14 cellular contexts compared by ENCODE assay signal in the genomic region with DNA sequence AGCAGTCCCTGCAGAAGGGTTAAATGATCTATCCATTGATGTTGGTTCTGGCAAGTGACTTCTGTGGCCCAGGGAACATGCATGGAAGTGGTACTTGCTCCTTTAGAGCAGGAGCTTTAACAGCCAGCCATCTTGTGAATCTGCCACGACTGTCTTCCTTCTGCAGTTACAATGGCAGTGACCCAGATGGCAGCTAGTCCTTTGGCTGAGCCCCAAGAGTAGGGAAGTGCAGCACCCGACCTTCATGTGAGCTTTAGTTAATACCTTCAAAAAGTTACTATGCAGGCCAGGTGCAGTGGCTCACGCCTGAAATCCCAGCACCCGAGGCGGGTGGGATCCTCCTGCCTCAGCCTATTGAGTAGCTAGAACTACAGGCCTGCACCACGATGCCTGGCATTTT.
A peak's percentile ranks its signal among the peaks of the same experiment; 100 is the strongest.
DNase-seq lines count a peak whose midpoint lies in the region; ATAC-seq and TF ChIP-seq lines count a peak whose summit lies in the region.
"Had no signal": no experiment of that assay in that cellular context is flagged by ENCODE, and none has a peak within 500 bp of the region (broad histone marks: within the 10 kb centered on the region; RNA-seq: fewer than 3 reads in every experiment).

No MANE protein-coding gene starts in this region.

- DNase-seq in Right ventricle myocardium inferior (ENCODE audit: missing footprints) (no peak), cardiac septum (ENCODE audit: low spot score) (no peak), heart left ventricle (peak in 1 of 5 donors; percentile 22), right cardiac atrium (no peak), A673 (ENCODE audit: low spot score) (no peak), midbrain (lab: John Stamatoyannopoulos, UW) (no peak)
- DNase-seq: 8988T; ACHN; C1 segment of cervical spinal cord; CD4-positive, alpha-beta memory T cell; DND-41; GDM1 had no signal

- H3K27ac ChIP-seq in heart left ventricle (peak overlapping the region in 5 of 12 donors; percentile 3 to 46 (median 12)), right cardiac atrium (ENCODE audit: low read length) (peak overlapping the region; percentile 8), A673 (ENCODE audit: low read depth, low read length, poor library complexity, severe bottlenecking) (no peak overlapping the region)

- no peaks in the 10 kb centered on the region for H3K27me3 ChIP-seq in heart left ventricle
- H3K27me3 ChIP-seq in right cardiac atrium (ENCODE audit: control insufficient read depth, insufficient read depth), result no peaks in the 10 kb centered on the region
- no peaks in the 10 kb centered on the region for H3K27me3 ChIP-seq in A673 (replicated peaks; ENCODE audit: insufficient read depth, low read depth, low read length, poor library complexity)

- no peak for TF ChIP-seq POLR2A in heart left ventricle (IDR thresholded peaks at IDR 0.05)

- TF ChIP-seq CTCF in heart left ventricle (IDR thresholded peaks at IDR 0.05) (no peak), A673 (conservative IDR thresholded peaks at IDR 0.05; ENCODE audit: low read depth, low read length) (no peak)

- POLR2A ChIA-PET in A673 (lab: Charles Lee; ENCODE audit: low non-redundant PET), result no interaction called here

- BruUV-seq in A673 (replicated peaks; lab: Mats Ljungman, UMichigan), result no TSS peak

- 42 to 62% (median 49%) methylated on average over 6 of the region's 6 CpGs for WGBS in heart left ventricle, 4 donors
- 52% methylated on average over 6 of the region's 6 CpGs for WGBS in right cardiac atrium

- H3K9me3 ChIP-seq in heart left ventricle (no peaks in the 10 kb centered on the region), right cardiac atrium (ENCODE audit: control insufficient read depth, low read length) (no peaks in the 10 kb centered on the region), A673 (ENCODE audit: low read depth, low read length, poor library complexity, severe bottlenecking) (no peaks in the 10 kb centered on the region)
- H3K9me3 ChIP-seq: HAP-1 had no signal

- ATAC-seq in Right ventricle myocardium inferior, result peak; percentile 57
- peak; percentile 55 to 73 (median 62) for ATAC-seq in heart left ventricle
- peak in 1 of 2 donors; percentile 55 for ATAC-seq in right cardiac atrium
- no peak for ATAC-seq in GM18868 (IDR thresholded peaks at IDR 0.05; ENCODE audit: unreplicated experiment)

- CTCF ChIA-PET in A673 (lab: Charles Lee), result no interaction called here

- H3K36me3 ChIP-seq in heart left ventricle, result peaks cover 0 to 85% (median 51%) of the 10 kb centered on the region in 9 donors
- H3K36me3 ChIP-seq in A673 (ENCODE audit: insufficient read depth, low read length, poor library complexity, severe bottlenecking), result no peaks in the 10 kb centered on the region

- H3K4me1 ChIP-seq in heart left ventricle (peaks cover 0 to 4% (median 0%) of the 10 kb centered on the region in 12 donors), right cardiac atrium (ENCODE audit: control insufficient read depth, insufficient read depth, low read length) (no peaks in the 10 kb centered on the region), A673 (ENCODE audit: insufficient read depth, low read length, poor library complexity, severe bottlenecking) (no peaks in the 10 kb centered on the region)

- no peak overlapping the region for H3K4me3 ChIP-seq in heart left ventricle
- no peak overlapping the region for H3K4me3 ChIP-seq in right cardiac atrium (ENCODE audit: low read length)
- no peak overlapping the region for H3K4me3 ChIP-seq in A673 (ENCODE audit: low read depth, low read length, poor library complexity, severe bottlenecking)
- H3K4me3 ChIP-seq: HAP-1 had no signal

- intact Hi-C loops in Right ventricle myocardium inferior (cut with DNase I) (no loop called here), cardiac septum (cut with DNase I) (no loop called here), heart left ventricle (cut with DNase I) (no loop called here), right cardiac atrium (cut with DNase I) (no loop called here), A673 (cut with micrococcal nuclease; ENCODE audit: unreplicated experiment) (no loop called here)
